ENCODE assay signal across 1 cellular context in the genomic region with DNA sequence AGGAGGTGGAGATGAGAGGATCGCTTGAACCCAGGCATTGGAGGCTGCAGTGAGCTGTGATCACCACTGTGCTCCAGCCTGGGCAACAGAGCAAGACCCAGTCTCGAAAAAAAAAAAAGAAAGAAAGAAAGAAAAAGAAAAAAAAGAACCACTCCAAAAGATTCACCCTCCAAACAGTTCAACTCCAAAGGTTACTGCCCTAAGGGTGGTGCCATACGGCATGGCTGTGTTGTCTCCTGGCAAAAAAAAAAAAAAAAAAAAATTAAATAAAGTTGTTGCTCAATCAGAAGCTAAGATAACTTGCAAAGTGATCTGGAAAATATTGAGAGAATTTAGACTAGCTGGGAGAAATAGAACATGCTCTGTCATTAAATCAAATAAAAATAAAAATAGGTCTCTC.
TF ChIP-seq lines count a peak whose summit lies in the region.

No MANE protein-coding gene starts in this region.

TF ChIP-seq in GM23338, 12 proteins besides CTCF, POLR2A, EP300 and RAD21 (continued from another document):
- TF ChIP-seq, protein P1, sequence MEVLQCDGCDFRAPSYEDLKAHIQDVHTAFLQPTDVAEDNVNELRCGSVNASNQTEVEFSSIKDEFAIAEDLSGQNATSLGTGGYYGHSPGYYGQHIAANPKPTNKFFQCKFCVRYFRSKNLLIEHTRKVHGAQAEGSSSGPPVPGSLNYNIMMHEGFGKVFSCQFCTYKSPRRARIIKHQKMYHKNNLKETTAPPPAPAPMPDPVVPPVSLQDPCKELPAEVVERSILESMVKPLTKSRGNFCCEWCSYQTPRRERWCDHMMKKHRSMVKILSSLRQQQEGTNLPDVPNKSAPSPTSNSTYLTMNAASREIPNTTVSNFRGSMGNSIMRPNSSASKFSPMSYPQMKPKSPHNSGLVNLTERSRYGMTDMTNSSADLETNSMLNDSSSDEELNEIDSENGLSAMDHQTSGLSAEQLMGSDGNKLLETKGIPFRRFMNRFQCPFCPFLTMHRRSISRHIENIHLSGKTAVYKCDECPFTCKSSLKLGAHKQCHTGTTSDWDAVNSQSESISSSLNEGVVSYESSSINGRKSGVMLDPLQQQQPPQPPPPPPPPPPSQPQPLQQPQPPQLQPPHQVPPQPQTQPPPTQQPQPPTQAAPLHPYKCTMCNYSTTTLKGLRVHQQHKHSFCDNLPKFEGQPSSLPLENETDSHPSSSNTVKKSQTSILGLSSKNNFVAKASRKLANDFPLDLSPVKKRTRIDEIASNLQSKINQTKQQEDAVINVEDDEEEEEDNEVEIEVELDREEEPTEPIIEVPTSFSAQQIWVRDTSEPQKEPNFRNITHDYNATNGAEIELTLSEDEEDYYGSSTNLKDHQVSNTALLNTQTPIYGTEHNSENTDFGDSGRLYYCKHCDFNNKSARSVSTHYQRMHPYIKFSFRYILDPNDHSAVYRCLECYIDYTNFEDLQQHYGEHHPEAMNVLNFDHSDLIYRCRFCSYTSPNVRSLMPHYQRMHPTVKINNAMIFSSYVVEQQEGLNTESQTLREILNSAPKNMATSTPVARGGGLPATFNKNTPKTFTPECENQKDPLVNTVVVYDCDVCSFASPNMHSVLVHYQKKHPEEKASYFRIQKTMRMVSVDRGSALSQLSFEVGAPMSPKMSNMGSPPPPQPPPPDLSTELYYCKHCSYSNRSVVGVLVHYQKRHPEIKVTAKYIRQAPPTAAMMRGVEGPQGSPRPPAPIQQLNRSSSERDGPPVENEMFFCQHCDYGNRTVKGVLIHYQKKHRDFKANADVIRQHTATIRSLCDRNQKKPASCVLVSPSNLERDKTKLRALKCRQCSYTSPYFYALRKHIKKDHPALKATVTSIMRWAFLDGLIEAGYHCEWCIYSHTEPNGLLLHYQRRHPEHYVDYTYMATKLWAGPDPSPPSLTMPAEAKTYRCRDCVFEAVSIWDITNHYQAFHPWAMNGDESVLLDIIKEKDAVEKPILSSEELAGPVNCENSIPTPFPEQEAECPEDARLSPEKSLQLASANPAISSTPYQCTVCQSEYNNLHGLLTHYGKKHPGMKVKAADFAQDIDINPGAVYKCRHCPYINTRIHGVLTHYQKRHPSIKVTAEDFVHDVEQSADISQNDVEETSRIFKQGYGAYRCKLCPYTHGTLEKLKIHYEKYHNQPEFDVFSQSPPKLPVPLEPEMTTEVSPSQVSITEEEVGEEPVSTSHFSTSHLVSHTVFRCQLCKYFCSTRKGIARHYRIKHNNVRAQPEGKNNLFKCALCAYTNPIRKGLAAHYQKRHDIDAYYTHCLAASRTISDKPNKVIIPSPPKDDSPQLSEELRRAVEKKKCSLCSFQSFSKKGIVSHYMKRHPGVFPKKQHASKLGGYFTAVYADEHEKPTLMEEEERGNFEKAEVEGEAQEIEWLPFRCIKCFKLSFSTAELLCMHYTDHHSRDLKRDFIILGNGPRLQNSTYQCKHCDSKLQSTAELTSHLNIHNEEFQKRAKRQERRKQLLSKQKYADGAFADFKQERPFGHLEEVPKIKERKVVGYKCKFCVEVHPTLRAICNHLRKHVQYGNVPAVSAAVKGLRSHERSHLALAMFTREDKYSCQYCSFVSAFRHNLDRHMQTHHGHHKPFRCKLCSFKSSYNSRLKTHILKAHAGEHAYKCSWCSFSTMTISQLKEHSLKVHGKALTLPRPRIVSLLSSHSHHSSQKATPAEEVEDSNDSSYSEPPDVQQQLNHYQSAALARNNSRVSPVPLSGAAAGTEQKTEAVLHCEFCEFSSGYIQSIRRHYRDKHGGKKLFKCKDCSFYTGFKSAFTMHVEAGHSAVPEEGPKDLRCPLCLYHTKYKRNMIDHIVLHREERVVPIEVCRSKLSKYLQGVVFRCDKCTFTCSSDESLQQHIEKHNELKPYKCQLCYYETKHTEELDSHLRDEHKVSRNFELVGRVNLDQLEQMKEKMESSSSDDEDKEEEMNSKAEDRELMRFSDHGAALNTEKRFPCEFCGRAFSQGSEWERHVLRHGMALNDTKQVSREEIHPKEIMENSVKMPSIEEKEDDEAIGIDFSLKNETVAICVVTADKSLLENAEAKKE (CRISPR knock-in tag; IDR thresholded peaks at IDR 0.05) = no peak
- TF ChIP-seq, protein P2, sequence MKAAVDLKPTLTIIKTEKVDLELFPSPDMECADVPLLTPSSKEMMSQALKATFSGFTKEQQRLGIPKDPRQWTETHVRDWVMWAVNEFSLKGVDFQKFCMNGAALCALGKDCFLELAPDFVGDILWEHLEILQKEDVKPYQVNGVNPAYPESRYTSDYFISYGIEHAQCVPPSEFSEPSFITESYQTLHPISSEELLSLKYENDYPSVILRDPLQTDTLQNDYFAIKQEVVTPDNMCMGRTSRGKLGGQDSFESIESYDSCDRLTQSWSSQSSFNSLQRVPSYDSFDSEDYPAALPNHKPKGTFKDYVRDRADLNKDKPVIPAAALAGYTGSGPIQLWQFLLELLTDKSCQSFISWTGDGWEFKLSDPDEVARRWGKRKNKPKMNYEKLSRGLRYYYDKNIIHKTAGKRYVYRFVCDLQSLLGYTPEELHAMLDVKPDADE (IDR thresholded peaks at IDR 0.05) = no peak
- TF ChIP-seq CREB1 (CRISPR knock-in tag; IDR thresholded peaks at IDR 0.05; ENCODE audit: low read depth) (no peak), STAT1 (IDR thresholded peaks at IDR 0.05; ENCODE audit: unreplicated experiment) (no peak), ZNF331 (CRISPR knock-in tag; IDR thresholded peaks at IDR 0.05; ENCODE audit: low read depth) (no peak), EZH2phosphoT487 (IDR thresholded peaks at IDR 0.05; ENCODE audit: unreplicated experiment) (no peak), ZNF114 (CRISPR knock-in tag; IDR thresholded peaks at IDR 0.05) (no peak), EZH2 (IDR thresholded peaks at IDR 0.05; ENCODE audit: low read depth, unreplicated experiment) (no peak), POLR2AphosphoS5 (IDR thresholded peaks at IDR 0.05; ENCODE audit: low read depth) (no peak)
- TF ChIP-seq, protein P3, sequence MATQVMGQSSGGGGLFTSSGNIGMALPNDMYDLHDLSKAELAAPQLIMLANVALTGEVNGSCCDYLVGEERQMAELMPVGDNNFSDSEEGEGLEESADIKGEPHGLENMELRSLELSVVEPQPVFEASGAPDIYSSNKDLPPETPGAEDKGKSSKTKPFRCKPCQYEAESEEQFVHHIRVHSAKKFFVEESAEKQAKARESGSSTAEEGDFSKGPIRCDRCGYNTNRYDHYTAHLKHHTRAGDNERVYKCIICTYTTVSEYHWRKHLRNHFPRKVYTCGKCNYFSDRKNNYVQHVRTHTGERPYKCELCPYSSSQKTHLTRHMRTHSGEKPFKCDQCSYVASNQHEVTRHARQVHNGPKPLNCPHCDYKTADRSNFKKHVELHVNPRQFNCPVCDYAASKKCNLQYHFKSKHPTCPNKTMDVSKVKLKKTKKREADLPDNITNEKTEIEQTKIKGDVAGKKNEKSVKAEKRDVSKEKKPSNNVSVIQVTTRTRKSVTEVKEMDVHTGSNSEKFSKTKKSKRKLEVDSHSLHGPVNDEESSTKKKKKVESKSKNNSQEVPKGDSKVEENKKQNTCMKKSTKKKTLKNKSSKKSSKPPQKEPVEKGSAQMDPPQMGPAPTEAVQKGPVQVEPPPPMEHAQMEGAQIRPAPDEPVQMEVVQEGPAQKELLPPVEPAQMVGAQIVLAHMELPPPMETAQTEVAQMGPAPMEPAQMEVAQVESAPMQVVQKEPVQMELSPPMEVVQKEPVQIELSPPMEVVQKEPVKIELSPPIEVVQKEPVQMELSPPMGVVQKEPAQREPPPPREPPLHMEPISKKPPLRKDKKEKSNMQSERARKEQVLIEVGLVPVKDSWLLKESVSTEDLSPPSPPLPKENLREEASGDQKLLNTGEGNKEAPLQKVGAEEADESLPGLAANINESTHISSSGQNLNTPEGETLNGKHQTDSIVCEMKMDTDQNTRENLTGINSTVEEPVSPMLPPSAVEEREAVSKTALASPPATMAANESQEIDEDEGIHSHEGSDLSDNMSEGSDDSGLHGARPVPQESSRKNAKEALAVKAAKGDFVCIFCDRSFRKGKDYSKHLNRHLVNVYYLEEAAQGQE (IDR thresholded peaks at IDR 0.05; ENCODE audit: unreplicated experiment) = no peak
